ENCODE assay signal across 1 cellular context in the genomic region with DNA sequence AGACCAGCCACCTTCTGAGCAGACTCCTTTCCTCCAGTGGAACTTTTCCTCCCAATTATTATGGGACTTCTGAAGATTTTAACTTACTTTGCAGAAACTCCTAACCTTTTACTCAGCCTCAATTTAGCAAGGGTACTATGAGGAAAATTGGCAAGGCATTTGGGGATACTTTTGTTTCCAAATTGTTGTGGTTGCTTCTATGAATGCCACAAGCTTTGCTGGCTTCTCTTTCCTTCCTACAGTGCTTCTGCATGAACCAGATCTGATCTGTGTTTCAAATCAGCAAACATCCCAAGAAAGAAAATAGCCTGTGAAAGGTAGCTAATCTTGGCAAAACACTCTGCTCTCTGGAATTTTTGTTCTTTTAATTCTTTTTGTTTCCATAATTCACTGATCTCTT.
TF ChIP-seq lines count a peak whose summit lies in the region.

No MANE protein-coding gene starts in this region.

TF ChIP-seq in IMR-90, 13 proteins besides CTCF, POLR2A, EP300 and RAD21 (continued from another document):
- TF ChIP-seq SMC3 (IDR thresholded peaks at IDR 0.05; ENCODE audit: low read depth, low read length) (no peak), MAFK (IDR thresholded peaks at IDR 0.05; ENCODE audit: low read depth, low read length) (no peak), MAZ (IDR thresholded peaks at IDR 0.05; ENCODE audit: borderline replicate concordance, low read depth, low read length) (no peak), CHD1 (IDR thresholded peaks at IDR 0.05; ENCODE audit: low read depth, low read length) (no peak), RFX5 (IDR thresholded peaks at IDR 0.05; ENCODE audit: low read depth, low read length) (no peak), BHLHE40 (IDR thresholded peaks at IDR 0.05; ENCODE audit: low read depth, low read length) (no peak)
- TF ChIP-seq, protein P1, sequence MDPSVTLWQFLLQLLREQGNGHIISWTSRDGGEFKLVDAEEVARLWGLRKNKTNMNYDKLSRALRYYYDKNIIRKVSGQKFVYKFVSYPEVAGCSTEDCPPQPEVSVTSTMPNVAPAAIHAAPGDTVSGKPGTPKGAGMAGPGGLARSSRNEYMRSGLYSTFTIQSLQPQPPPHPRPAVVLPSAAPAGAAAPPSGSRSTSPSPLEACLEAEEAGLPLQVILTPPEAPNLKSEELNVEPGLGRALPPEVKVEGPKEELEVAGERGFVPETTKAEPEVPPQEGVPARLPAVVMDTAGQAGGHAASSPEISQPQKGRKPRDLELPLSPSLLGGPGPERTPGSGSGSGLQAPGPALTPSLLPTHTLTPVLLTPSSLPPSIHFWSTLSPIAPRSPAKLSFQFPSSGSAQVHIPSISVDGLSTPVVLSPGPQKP (IDR thresholded peaks at IDR 0.05; ENCODE audit: borderline replicate concordance, low read depth, low read length) = no peak
